ENCODE assay signal across 25 cellular contexts in the genomic region with DNA sequence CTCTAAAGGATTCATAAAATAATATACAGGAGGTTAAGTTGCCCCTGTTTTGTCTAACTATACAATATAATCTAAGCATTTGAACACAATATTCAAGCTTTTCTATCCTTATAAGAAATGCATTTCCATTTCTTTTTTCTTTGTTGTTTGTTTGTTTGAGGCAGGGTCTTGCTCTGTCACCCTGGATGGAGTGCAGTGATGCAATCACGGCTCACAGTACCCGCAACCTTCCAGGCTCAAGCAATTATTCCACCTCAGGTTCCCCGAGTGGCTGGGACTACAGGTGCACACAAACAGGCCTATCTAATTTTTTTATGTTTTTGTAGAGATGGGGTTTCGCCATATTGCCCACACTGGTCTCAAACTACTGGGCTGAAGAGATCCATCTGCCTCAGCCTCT.
"Had no signal": no experiment of that assay in that cellular context is flagged by ENCODE, and none has a peak within 500 bp of the region (broad histone marks: within the 10 kb centered on the region; RNA-seq: fewer than 3 reads in every experiment).

No MANE protein-coding gene starts in this region.

- H3K4me1 ChIP-seq: adrenal gland, ascending aorta, breast epithelium had no signal

- ATAC-seq: activated CD8-positive, alpha-beta T cell treated with anti-CD3 and anti-CD28 coated beads for 36 hours; activated naive CD8-positive, alpha-beta T cell treated with anti-CD3 and anti-CD28 coated beads, Interleukin-2, amount 50 U/mL, for 24 hours; activated T-cell treated with anti-CD3 and anti-CD28 coated beads, Interleukin-2, amount 50 U/mL, for 4 hours; activated T-helper 17 cell treated with anti-CD3 and anti-CD28 coated beads, Interleukin-2, amount 50 U/mL, for 72 hours; esophagus mucosa had no signal

- H3K9me3 ChIP-seq: adrenal gland, ascending aorta, breast epithelium had no signal

- H3K4me3 ChIP-seq: adrenal gland, ascending aorta, breast epithelium, coronary artery, dorsolateral prefrontal cortex had no signal

- H3K27me3 ChIP-seq: adrenal gland, ascending aorta, breast epithelium, dorsolateral prefrontal cortex had no signal

- H3K36me3 ChIP-seq: adrenal gland, ascending aorta, breast epithelium had no signal

- DNase-seq: activated CD4-positive, alpha-beta T cell treated with anti-CD3 and anti-CD28 coated beads for 4 hours; activated CD4-positive, alpha-beta T cell treated with anti-CD3 and anti-CD28 coated beads, Interleukin-2, amount 10 ng/mL, durations not matched to agents 7 days and 5 days; activated CD4-positive, alpha-beta T cell treated with anti-CD3 and anti-CD28 coated beads, Interleukin-2, amount 50 U/mL, for 4 hours; activated CD4-positive, CD25-positive, alpha-beta regulatory T cell; activated CD4-positive, CD25-positive, alpha-beta regulatory T cell treated with anti-CD3 and anti-CD28 coated beads, Interleukin-2, amount 50 U/mL, for 72 hours; activated CD8-positive, alpha-beta memory T cell treated with anti-CD3 and anti-CD28 coated beads for 24 hours; activated CD8-positive, alpha-beta T cell treated with anti-CD3 and anti-CD28 coated beads for 36 hours; activated effector memory CD4-positive, alpha-beta T cell treated with Interleukin-2 at 50 U/mL for 16 hours; activated gamma-delta T cell treated with Interleukin-2 at 50 U/mL for 16 hours; activated naive CD4-positive, alpha-beta T cell treated with anti-CD3 and anti-CD28 coated beads for 36 hours; activated naive CD8-positive, alpha-beta T cell treated with anti-CD3 and anti-CD28 coated beads for 36 hours; activated naive CD8-positive, alpha-beta T cell treated with anti-CD3 and anti-CD28 coated beads, Interleukin-2, amount 50 U/mL, for 24 hours; activated T-cell treated with anti-CD3 and anti-CD28 coated beads, Interleukin-2, amount 50 U/mL, for 4 hours; adrenal gland; dorsolateral prefrontal cortex; effector memory CD4-positive, alpha-beta T cell; foreskin fibroblast; head of caudate nucleus; T-helper 2 cell had no signal

- FAIRE-seq: frontal cortex had no signal

- H3K27ac ChIP-seq: adrenal gland, ascending aorta, breast epithelium, coronary artery, dorsolateral prefrontal cortex had no signal
